ENCODE assay signal across 34 cellular contexts in the genomic region with DNA sequence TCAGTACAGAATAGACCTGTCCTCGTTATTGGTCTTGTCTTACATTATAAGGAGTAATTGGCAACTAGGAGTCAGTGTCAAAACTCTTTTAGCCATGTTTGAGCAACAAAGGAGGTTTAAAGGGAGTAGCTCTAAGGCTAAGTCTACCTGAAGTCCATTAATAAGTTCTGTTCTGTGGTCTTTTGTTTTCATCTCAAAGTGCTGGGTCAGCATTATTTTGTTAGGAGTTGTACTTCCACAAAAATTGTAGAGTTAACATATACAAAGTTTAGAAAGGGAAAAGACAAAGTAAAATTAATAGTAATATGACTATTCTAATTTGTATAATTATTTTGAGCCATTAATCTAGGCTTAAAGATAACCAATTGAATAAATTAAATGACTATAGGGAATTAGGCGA.
"Had no signal": no experiment of that assay in that cellular context is flagged by ENCODE, and none has a peak within 500 bp of the region (broad histone marks: within the 10 kb centered on the region; RNA-seq: fewer than 3 reads in every experiment).

No MANE protein-coding gene starts in this region.

- H3K4me1 ChIP-seq: adrenal gland, body of pancreas, breast epithelium had no signal

- H3K4me3 ChIP-seq: adrenal gland, body of pancreas, breast epithelium had no signal

- H3K9me3 ChIP-seq: adrenal gland, body of pancreas, breast epithelium had no signal

- H3K27ac ChIP-seq: adrenal gland, body of pancreas, brain microvascular endothelial cell, breast epithelium, VCaP had no signal

- ATAC-seq: activated CD8-positive, alpha-beta T cell treated with anti-CD3 and anti-CD28 coated beads for 36 hours; activated naive CD4-positive, alpha-beta T cell treated with anti-CD3 and anti-CD28 coated beads, Interleukin-2, amount 50 U/mL, for 72 hours; activated T-cell treated with anti-CD3 and anti-CD28 coated beads, Interleukin-2, amount 50 U/mL, for 4 hours; activated T-cell treated with anti-CD3 and anti-CD28 coated beads, Interleukin-2, amount 50 U/mL, for 72 hours; activated T-helper 17 cell treated with anti-CD3 and anti-CD28 coated beads, Interleukin-2, amount 50 U/mL, for 72 hours; body of pancreas had no signal

- H3K27me3 ChIP-seq: adrenal gland, body of pancreas, brain microvascular endothelial cell, breast epithelium had no signal

- FAIRE-seq: astrocyte, TTC549 had no signal

- DNase-seq: activated B cell treated with CpG ODN at 0.5 μM for 24 hours; activated CD4-positive, alpha-beta memory T cell treated with anti-CD3 and anti-CD28 coated beads for 36 hours; activated CD4-positive, alpha-beta T cell treated with anti-CD3 and anti-CD28 coated beads for 4 hours; activated CD4-positive, alpha-beta T cell treated with anti-CD3 and anti-CD28 coated beads, Interleukin-2, amount 10 ng/mL, durations not matched to agents 24 days and 14 days; activated CD4-positive, alpha-beta T cell treated with anti-CD3 and anti-CD28 coated beads, Interleukin-2, amount 50 U/mL, for 1 hour; activated CD4-positive, alpha-beta T cell treated with anti-CD3 and anti-CD28 coated beads, Interleukin-2, amount 50 U/mL, for 4 hours; activated CD4-positive, CD25-positive, alpha-beta regulatory T cell treated with anti-CD3 and anti-CD28 coated beads, Interleukin-2, amount 50 U/mL, for 72 hours; activated CD8-positive, alpha-beta memory T cell treated with anti-CD3 and anti-CD28 coated beads, Interleukin-2, amount 50 U/mL, for 4 hours; activated CD8-positive, alpha-beta T cell treated with anti-CD3 and anti-CD28 coated beads for 36 hours; activated effector memory CD4-positive, alpha-beta T cell treated with anti-CD3 and anti-CD28 coated beads, Interleukin-2, amount 50 U/mL, for 16 hours; activated gamma-delta T cell treated with Interleukin-2 at 50 U/mL for 16 hours; activated naive CD4-positive, alpha-beta T cell; activated naive CD4-positive, alpha-beta T cell treated with anti-CD3 and anti-CD28 coated beads for 36 hours; activated naive CD4-positive, alpha-beta T cell treated with anti-CD3 and anti-CD28 coated beads, Interleukin-2, amount 50 U/mL, for 16 hours; activated naive CD8-positive, alpha-beta T cell treated with anti-CD3 and anti-CD28 coated beads for 36 hours; activated T-cell treated with anti-CD3 and anti-CD28 coated beads for 4 hours; activated T-cell treated with anti-CD3 and anti-CD28 coated beads, Interleukin-2, amount 50 U/mL, for 1 hour; activated T-cell treated with anti-CD3 and anti-CD28 coated beads, Interleukin-2, amount 50 U/mL, for 4 hours; activated T-cell treated with anti-CD3 and anti-CD28 coated beads, Interleukin-2, amount 50 U/mL, for 72 hours; adrenal gland; amniotic stem cell; aorta; body of pancreas; brain microvascular endothelial cell; central memory CD4-positive, alpha-beta T cell; T-helper 1 cell; T-helper 2 cell; T-helper 9 cell had no signal

- H3K36me3 ChIP-seq: adrenal gland, brain microvascular endothelial cell, breast epithelium had no signal
